Comparison of ENCODE assay signal across 7 cellular contexts in genomic region chr2:27720004-27720551, GRCh38.
DNase-seq lines count a peak whose midpoint lies in the region; ATAC-seq and TF ChIP-seq lines count a peak whose summit lies in the region.

No MANE protein-coding gene starts in this region.

- H3K36me3 Mint-ChIP-seq in effector memory CD8-positive, alpha-beta T cell (ENCODE audit: insufficient read depth), result peaks cover 3% of the 10 kb centered on the region

- POLR2A ChIA-PET in HEK293T (lab: Yijun Ruan, JAX), result no interaction called here

- no peak overlapping the region for H3K27ac Mint-ChIP-seq in effector memory CD8-positive, alpha-beta T cell

- no peaks in the 10 kb centered on the region for H3K9me3 Mint-ChIP-seq in effector memory CD8-positive, alpha-beta T cell

- peak; percentile 46 for ATAC-seq in effector memory CD8-positive, alpha-beta T cell (replicated peaks)
- no peak for ATAC-seq in GM19351 (IDR thresholded peaks at IDR 0.05; ENCODE audit: unreplicated experiment)

- H3K4me1 Mint-ChIP-seq in effector memory CD8-positive, alpha-beta T cell (ENCODE audit: low read depth in 2 of 2), result peaks cover 10 to 18% of the 10 kb centered on the region in 2 donors

- peak; percentile 96 for DNase-seq in HCEC 1CT
- peak; percentile 77 for DNase-seq in T1000 (lab: John Stamatoyannopoulos, UW)
- no peak for DNase-seq in effector memory CD8-positive, alpha-beta T cell
- peak; percentile 27 to 55 (median 40) for DNase-seq in stimulated activated CD4-positive, alpha-beta T cell treated with anti-CD3 and anti-CD28 coated beads, Interleukin-1b, Interleukin-23, amount 100 ng/mL, for 24 hours (ENCODE audit: low read depth in 4 of 4, low spot score in 1 of 4)
- DNase-seq in HEK293T (ENCODE audit: extremely low spot score), result no peak
- no peak for DNase-seq in medulla oblongata (ENCODE audit: extremely low spot score)

- H3K27me3 Mint-ChIP-seq in effector memory CD8-positive, alpha-beta T cell, result peaks cover 14 to 26% of the 10 kb centered on the region in 2 donors

- no peak overlapping the region for H3K4me3 Mint-ChIP-seq in effector memory CD8-positive, alpha-beta T cell

- CTCF ChIA-PET in HEK293T (lab: Yijun Ruan, JAX), result no interaction called here

TF ChIP-seq in HEK293T, 16 proteins besides CTCF, POLR2A, EP300 and RAD21:
- TF ChIP-seq L3MBTL2 (conservative IDR thresholded peaks at IDR 0.05) (no peak), ZNF384 (IDR thresholded peaks at IDR 0.05) (no peak), CTBP1 (IDR thresholded peaks at IDR 0.05; ENCODE audit: borderline replicate concordance) (no peak), ARNT (IDR thresholded peaks at IDR 0.05) (no peak), SUZ12 (IDR thresholded peaks at IDR 0.05) (no peak), LEF1 (IDR thresholded peaks at IDR 0.05; ENCODE audit: borderline replicate concordance) (no peak), NFRKB (IDR thresholded peaks at IDR 0.05) (no peak), FOXA1 (IDR thresholded peaks at IDR 0.05) (no peak), ELF4 (IDR thresholded peaks at IDR 0.05) (no peak), FOXK2 (IDR thresholded peaks at IDR 0.05) (no peak), TARDBP (IDR thresholded peaks at IDR 0.05) (no peak), BHLHE40 (IDR thresholded peaks at IDR 0.05; ENCODE audit: borderline replicate concordance) (no peak), HDGF (IDR thresholded peaks at IDR 0.05; ENCODE audit: borderline replicate concordance) (no peak)
- TF ChIP-seq, protein P1, sequence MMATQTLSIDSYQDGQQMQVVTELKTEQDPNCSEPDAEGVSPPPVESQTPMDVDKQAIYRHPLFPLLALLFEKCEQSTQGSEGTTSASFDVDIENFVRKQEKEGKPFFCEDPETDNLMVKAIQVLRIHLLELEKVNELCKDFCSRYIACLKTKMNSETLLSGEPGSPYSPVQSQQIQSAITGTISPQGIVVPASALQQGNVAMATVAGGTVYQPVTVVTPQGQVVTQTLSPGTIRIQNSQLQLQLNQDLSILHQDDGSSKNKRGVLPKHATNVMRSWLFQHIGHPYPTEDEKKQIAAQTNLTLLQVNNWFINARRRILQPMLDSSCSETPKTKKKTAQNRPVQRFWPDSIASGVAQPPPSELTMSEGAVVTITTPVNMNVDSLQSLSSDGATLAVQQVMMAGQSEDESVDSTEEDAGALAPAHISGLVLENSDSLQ (IDR thresholded peaks at IDR 0.05), result no peak
TF ChIP-seq in HEK293T: peak in this region for 0.

Comparison
In these comparisons a context has a peak if more than half of its experiments do, and no peak if none do; other contexts are left out.
1. DNase-seq: peak in HCEC 1CT (single experiment), T1000 (single experiment) and stimulated activated CD4-positive, alpha-beta T cell treated with anti-CD3 and anti-CD28 coated beads, Interleukin-1b, Interleukin-23, amount 100 ng/mL, for 24 hours (4 of 4); none in effector memory CD8-positive, alpha-beta T cell (0 of 3), HEK293T (single experiment) and medulla oblongata (single experiment).